Comparison of ENCODE assay signal across 8 cellular contexts in the genomic region with DNA sequence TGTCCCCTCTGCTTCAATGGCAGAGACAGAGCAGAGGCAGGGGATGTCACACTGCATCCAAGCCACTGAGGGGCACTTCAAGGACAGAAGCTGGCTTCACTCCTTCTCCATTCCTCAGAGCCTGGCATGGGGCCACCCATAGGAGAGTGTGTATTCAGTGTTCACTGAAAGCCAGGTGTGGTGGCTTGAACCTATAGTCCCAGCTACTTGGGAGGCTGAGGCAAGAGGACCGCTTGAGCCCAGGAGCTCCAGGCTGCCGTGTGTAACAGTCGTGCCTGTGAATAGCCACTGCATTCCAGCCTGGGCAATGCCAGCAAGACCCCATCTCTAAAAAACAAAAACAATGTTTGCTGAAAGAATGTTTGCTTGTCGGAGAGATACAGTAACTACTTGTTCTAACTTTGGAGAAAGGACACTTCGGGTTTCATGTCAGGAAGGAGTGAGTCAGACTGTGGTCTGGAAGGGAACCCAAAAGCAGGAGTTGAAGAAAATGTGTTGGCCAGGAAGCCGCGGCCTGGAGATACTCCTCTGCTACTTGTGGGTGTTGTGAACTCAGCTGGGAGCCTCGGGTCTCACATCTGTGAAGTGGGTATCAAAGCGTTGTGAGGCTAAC. TPM values are rescaled to one million over a fixed set of nuclear protein-coding genes. Genes with fewer than 3 reads are reported as not detected.
A peak's percentile ranks its signal among the peaks of the same experiment; 100 is the strongest.
DNase-seq lines count a peak whose midpoint lies in the region; ATAC-seq and TF ChIP-seq lines count a peak whose summit lies in the region.

No MANE protein-coding gene starts in this region.

- no peak overlapping the region for H3K4me3 ChIP-seq in RWPE2 (ENCODE audit: severe bottlenecking)
- no peak overlapping the region for H3K4me3 ChIP-seq in right atrium auricular region

- TF ChIP-seq CTCF in RWPE2 (IDR thresholded peaks at IDR 0.05; ENCODE audit: poor library complexity, severe bottlenecking) (no peak), right atrium auricular region (IDR thresholded peaks at IDR 0.05) (no peak)

- intact Hi-C loops in activated naive CD4-positive, alpha-beta T cell treated with anti-CD3 and anti-CD28 coated beads for 36 hours (cut with micrococcal nuclease) = loop anchor here (1.0 to 2.0 kb wide), 4 partner anchors 43 to 279 kb away; a partner anchor contains a TSS

- H3K36me3 ChIP-seq in RWPE2 (ENCODE audit: low read depth) = peaks cover 64% of the 10 kb centered on the region
- H3K36me3 ChIP-seq in right atrium auricular region = no peaks in the 10 kb centered on the region

- CTCF ChIA-PET in activated naive CD4-positive, alpha-beta T cell treated with anti-CD3 and anti-CD28 coated beads for 36 hours (lab: Charles Lee) = interaction anchor here (0.5 to 2.9 kb wide), 5 partner anchors 22 to 342 kb away, joined by 3 to 11 read pairs (median 3); no protein-coding TSS in a partner anchor

- DNase-seq in CMK (ENCODE audit: low read depth) (peak; percentile 15), RWPE2 (ENCODE audit: low spot score) (peak; percentile 55), right atrium auricular region (ENCODE audit: low spot score) (peak; percentile 91), superior temporal gyrus (ENCODE audit: extremely low spot score) (no peak), NCI-H2107 (lab: John Stamatoyannopoulos, UW) (no peak)
- DNase-seq in activated naive CD4-positive, alpha-beta T cell treated with anti-CD3 and anti-CD28 coated beads for 36 hours = peak; percentile 75
- DNase-seq in stimulated activated CD4-positive, alpha-beta T cell treated with anti-CD3 and anti-CD28 coated beads, TNF-alpha, amount 100 ng/mL, for 24 hours (ENCODE audit: low read depth in 3 of 3) = peak in 2 of 3 experiments; percentile 18 to 57

- peaks cover 15% of the 10 kb centered on the region for H3K36me3 Mint-ChIP-seq in activated naive CD4-positive, alpha-beta T cell treated with anti-CD3 and anti-CD28 coated beads for 36 hours (ENCODE audit: low read depth)

- H3K4me3 Mint-ChIP-seq in activated naive CD4-positive, alpha-beta T cell treated with anti-CD3 and anti-CD28 coated beads for 36 hours = no peak overlapping the region

- H3K27me3 Mint-ChIP-seq in activated naive CD4-positive, alpha-beta T cell treated with anti-CD3 and anti-CD28 coated beads for 36 hours (ENCODE audit: low read depth) = no peaks in the 10 kb centered on the region

- peak overlapping the region; percentile 47 for H3K27ac Mint-ChIP-seq in activated naive CD4-positive, alpha-beta T cell treated with anti-CD3 and anti-CD28 coated beads for 36 hours

- H3K27ac ChIP-seq in RWPE2 (ENCODE audit: poor library complexity, severe bottlenecking) = peak overlapping the region; percentile 68
- H3K27ac ChIP-seq in right atrium auricular region = peak overlapping the region; percentile 82 to 91

- H3K27me3 ChIP-seq in RWPE2 (ENCODE audit: insufficient read depth, poor library complexity, severe bottlenecking) (no peaks in the 10 kb centered on the region), right atrium auricular region (no peaks in the 10 kb centered on the region)

- no peaks in the 10 kb centered on the region for H3K9me3 Mint-ChIP-seq in activated naive CD4-positive, alpha-beta T cell treated with anti-CD3 and anti-CD28 coated beads for 36 hours

- ATAC-seq in RWPE2 (ENCODE audit: low read depth) (peak; percentile 86), HG03457 (IDR thresholded peaks at IDR 0.05; ENCODE audit: unreplicated experiment) (no peak)

- H3K4me1 ChIP-seq in RWPE2 (ENCODE audit: insufficient read depth, poor library complexity, severe bottlenecking) (peaks cover 14% of the 10 kb centered on the region), right atrium auricular region (peaks cover 0 to 100% of the 10 kb centered on the region in 2 donors)

- H3K9me3 ChIP-seq in RWPE2 (ENCODE audit: severe bottlenecking) (no peaks in the 10 kb centered on the region), right atrium auricular region (no peaks in the 10 kb centered on the region)

- H3K4me1 Mint-ChIP-seq in activated naive CD4-positive, alpha-beta T cell treated with anti-CD3 and anti-CD28 coated beads for 36 hours (ENCODE audit: low read depth) = peaks cover 66% of the 10 kb centered on the region

RNA-seq across cellular contexts. Expression of a gene that starts 43.4 kb away (rescaled TPM):
- total RNA-seq in activated naive CD4-positive, alpha-beta T cell treated with anti-CD3 and anti-CD28 coated beads for 36 hours = 10 to 100 TPM; 11.4 to 14.1 TPM
- 10 to 100 TPM; 15.1 to 16.3 TPM for total RNA-seq in right atrium auricular region

Comparison
In these comparisons a context has a peak if more than half of its experiments do, and no peak if none do; other contexts are left out.
1. DNase-seq: peak in CMK (single experiment), RWPE2 (single experiment), activated naive CD4-positive, alpha-beta T cell treated with anti-CD3 and anti-CD28 coated beads for 36 hours (single experiment), right atrium auricular region (single experiment) and stimulated activated CD4-positive, alpha-beta T cell treated with anti-CD3 and anti-CD28 coated beads, TNF-alpha, amount 100 ng/mL, for 24 hours (2 of 3); none in superior temporal gyrus (single experiment) and NCI-H2107 (single experiment).